Comparison of ENCODE assay signal across 7 cellular contexts in the genomic region with DNA sequence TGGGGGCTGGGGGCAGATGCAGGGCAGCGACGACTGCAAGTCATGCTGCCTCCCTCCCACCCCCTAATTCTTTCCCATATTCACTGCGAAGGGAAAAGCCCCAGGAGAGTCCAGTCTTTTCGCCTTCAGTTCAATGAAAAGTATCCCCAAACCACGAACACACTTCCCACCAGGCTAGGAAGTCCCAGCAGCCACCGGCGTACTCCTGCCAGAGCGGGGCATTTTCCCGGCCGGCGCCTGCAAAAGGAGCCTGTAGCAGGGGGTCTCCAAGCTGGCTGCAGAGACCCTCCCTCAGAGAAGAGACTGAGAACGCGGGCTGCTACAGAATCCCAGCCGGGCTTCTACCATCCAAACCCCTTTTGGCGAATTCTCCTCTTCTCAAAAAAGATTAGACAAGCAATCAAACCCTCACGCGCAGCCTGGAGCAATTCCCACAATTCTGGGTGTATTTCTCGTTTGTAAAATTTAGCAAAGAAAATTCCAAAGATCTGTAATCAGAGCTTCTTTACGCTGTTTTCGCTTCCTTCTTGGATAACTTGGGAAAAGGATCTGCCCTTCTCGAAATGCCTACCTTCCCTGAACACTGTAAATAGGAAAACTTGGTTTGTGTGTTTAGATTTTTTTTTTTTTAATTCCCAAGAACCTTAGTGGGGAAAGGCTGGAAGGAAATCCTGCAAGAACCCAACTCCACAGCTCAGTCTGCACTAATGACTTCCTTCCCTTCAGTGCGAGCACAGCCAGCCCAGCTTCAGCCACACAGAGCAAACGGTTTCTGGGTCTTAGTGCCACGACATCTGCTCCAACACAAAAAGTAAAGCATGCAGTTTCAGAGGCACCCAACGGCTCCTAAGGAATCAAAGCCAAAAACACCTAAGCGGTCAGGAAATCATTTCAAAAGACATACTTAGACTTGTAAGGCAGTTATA.
DNase-seq lines count a peak whose midpoint lies in the region; ATAC-seq, FAIRE-seq and TF ChIP-seq lines count a peak whose summit lies in the region.

No MANE protein-coding gene starts in this region.

- FAIRE-seq in GM19239 (lab: Jason Lieb, UNC): no peak

- H3K27ac ChIP-seq in caudate nucleus (ENCODE audit: low read depth, low read length): peak overlapping the region; percentile 70
- H3K27ac ChIP-seq in psoas muscle: peak overlapping the region; percentile 79

- no peak for TF ChIP-seq CTCF in psoas muscle (IDR thresholded peaks at IDR 0.05)

- peaks cover 53% of the 10 kb centered on the region for H3K4me1 ChIP-seq in psoas muscle

- H3K27me3 ChIP-seq in H7 (ENCODE audit: control insufficient read depth, insufficient read depth, low read length): no peaks in the 10 kb centered on the region
- no peaks in the 10 kb centered on the region for H3K27me3 ChIP-seq in psoas muscle (ENCODE audit: insufficient read depth in 3 of 3, low read length in 2 of 3)

- DNase-seq in H7 (peak; percentile 51), SK-N-DZ (ENCODE audit: low spot score) (peak; percentile 32), caudate nucleus (lab: John Stamatoyannopoulos, UW) (peak in 56 of 61 donors; percentile 3 to 86 (median 46)), psoas muscle (peak; percentile 43 to 73), GM19239 (ENCODE audit: insufficient read length, low spot score) (no peak), NCI-H146 treated with DMSO at 0.1 percent for 48 hours (lab: John Stamatoyannopoulos, UW; ENCODE audit: unreplicated experiment) (no peak)

- intact Hi-C loops in psoas muscle (cut with DNase I): loop anchor here (5.0 to 10.0 kb wide), 5 partner anchors 81 to 421 kb away; no protein-coding TSS in a partner anchor

- H3K36me3 ChIP-seq in H7 (replicated peaks; ENCODE audit: control insufficient read depth, insufficient read depth, low read length) (no peaks in the 10 kb centered on the region), psoas muscle (ENCODE audit: insufficient read depth in 1 of 2, low read depth in 1 of 2) (no peaks in the 10 kb centered on the region)

- ATAC-seq in psoas muscle: peak; percentile 66 to 83 (median 74)

- WGBS in psoas muscle, 3 donors: 0 to 1% (median 0%) methylated on average over 26 of the region's 26 CpGs

- H3K9me3 ChIP-seq in psoas muscle: no peaks in the 10 kb centered on the region

- H3K4me3 ChIP-seq in H7 (ENCODE audit: insufficient read depth, low read depth, low read length) (peak overlapping the region; percentile 49), iPS-11a (ENCODE audit: low read depth, low read length) (peak overlapping the region; percentile 58), psoas muscle (peak overlapping the region; percentile 79)

Comparison
In these comparisons a context has a peak if more than half of its experiments do, and no peak if none do; other contexts are left out.
1. DNase-seq: peak in H7 (single experiment), SK-N-DZ (single experiment), caudate nucleus (56 of 61) and psoas muscle (2 of 2); none in GM19239 (single experiment) and NCI-H146 treated with DMSO at 0.1 percent for 48 hours (single experiment).
2. Peak in every context shown above with its lines, with median percentiles within 50 percentile points of each other: H3K4me3 ChIP-seq.